In genomic region chr9:98168952-98169488, GRCh38 we compare ENCODE assay signal across 1 cellular context.
TF ChIP-seq lines count a peak whose summit lies in the region.

No MANE protein-coding gene starts in this region.

TF ChIP-seq in K562, 482 proteins besides CTCF, POLR2A, EP300 and RAD21 (continued from another document):
- TF ChIP-seq GTF2E2 (tag; IDR thresholded peaks at IDR 0.05), result no peak
- TF ChIP-seq RBFOX2 (IDR thresholded peaks at IDR 0.05; ENCODE audit: low read depth, low read length), result no peak
- no peak for TF ChIP-seq CREB1 (IDR thresholded peaks at IDR 0.05)
- no peak for TF ChIP-seq CREB1 (CRISPR knock-in tag; IDR thresholded peaks at IDR 0.05)
- TF ChIP-seq HMBOX1 (IDR thresholded peaks at IDR 0.05), result no peak
- TF ChIP-seq ZNF239 (CRISPR knock-in tag; IDR thresholded peaks at IDR 0.05), result no peak
- no peak for TF ChIP-seq RBM39 (optimal IDR thresholded peaks at IDR 0.05; ENCODE audit: low read depth, low read length)
- no peak for TF ChIP-seq PHF20 (IDR thresholded peaks at IDR 0.05; ENCODE audit: partially characterized antibody)
- TF ChIP-seq ZNF639 (CRISPR knock-in tag; conservative IDR thresholded peaks at IDR 0.05 in 1 of 2, IDR thresholded peaks at IDR 0.05 in 1 of 2), result no peak
- TF ChIP-seq CREB5 (CRISPR knock-in tag; IDR thresholded peaks at IDR 0.05), result no peak
- TF ChIP-seq SMC3 (conservative IDR thresholded peaks at IDR 0.05; ENCODE audit: insufficient read depth, low read depth, low read length), result no peak
- TF ChIP-seq SMAD1 (IDR thresholded peaks at IDR 0.05; ENCODE audit: low read depth, low read length, partially characterized antibody), result no peak
- TF ChIP-seq ILF3 (IDR thresholded peaks at IDR 0.05; ENCODE audit: borderline replicate concordance), result no peak
- TF ChIP-seq ZZZ3 (IDR thresholded peaks at IDR 0.05), result no peak
TF ChIP-seq in K562: peak in this region for 42.
